ENCODE assay signal across 16 cellular contexts in the genomic region with DNA sequence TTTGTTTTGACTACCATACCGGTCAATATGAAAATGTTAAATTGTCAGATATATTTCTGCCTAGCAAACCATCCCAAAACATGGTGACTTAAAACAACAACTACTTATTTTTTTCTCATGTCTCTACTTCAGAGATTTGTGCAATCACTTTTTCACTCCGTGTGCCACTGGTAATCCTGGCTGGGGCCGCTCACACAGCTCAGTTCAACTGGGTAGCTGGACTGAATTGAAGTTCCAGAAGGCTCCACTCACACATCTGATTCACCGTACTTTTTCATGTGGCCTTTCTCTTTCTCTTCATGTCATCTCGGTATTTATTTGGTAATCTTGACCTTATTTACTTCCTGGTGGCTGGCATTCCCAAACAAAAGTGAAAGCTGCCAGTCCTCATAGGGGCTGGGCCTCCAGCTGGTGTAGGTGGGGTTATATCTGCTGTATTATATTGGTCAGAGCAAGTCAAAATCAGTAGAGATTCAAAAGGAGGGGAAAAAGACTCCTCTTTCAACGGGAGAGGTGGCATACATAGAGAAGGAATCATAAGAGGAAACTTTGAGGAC.
"Had no signal": no experiment of that assay in that cellular context is flagged by ENCODE, and none has a peak within 500 bp of the region (broad histone marks: within the 10 kb centered on the region; RNA-seq: fewer than 3 reads in every experiment).

No MANE protein-coding gene starts in this region.

- DNase-seq: activated CD4-positive, alpha-beta memory T cell treated with anti-CD3 and anti-CD28 coated beads for 36 hours; activated CD4-positive, alpha-beta T cell treated with anti-CD3 and anti-CD28 coated beads for 4 hours; activated gamma-delta T cell treated with Interleukin-2 at 50 U/mL for 16 hours; activated T-cell treated with anti-CD3 and anti-CD28 coated beads for 4 hours; adrenal gland; head of caudate nucleus; left lung; mammary epithelial cell; naive B cell; stimulated activated CD4-positive, alpha-beta T cell treated with anti-CD3 and anti-CD28 coated beads, Interleukin-2, amount 100 ng/mL, for 24 hours; stimulated activated naive CD4-positive, alpha-beta T cell treated with Interleukin-2 at 50 U/mL for 16 hours; substantia nigra; tibial artery had no signal

- H3K9me3 ChIP-seq: adrenal gland, breast epithelium, left lung, right atrium auricular region, tibial artery had no signal

- H3K36me3 ChIP-seq: adrenal gland, breast epithelium, left lung, right atrium auricular region, tibial artery had no signal

- H3K27me3 ChIP-seq: adrenal gland, breast epithelium, left lung, right atrium auricular region, tibial artery had no signal

- H3K4me3 ChIP-seq: adrenal gland, breast epithelium, coronary artery, left lung, right atrium auricular region, tibial artery had no signal

- H3K4me1 ChIP-seq: adrenal gland, breast epithelium, left lung, right atrium auricular region, tibial artery had no signal
